In the genomic region with DNA sequence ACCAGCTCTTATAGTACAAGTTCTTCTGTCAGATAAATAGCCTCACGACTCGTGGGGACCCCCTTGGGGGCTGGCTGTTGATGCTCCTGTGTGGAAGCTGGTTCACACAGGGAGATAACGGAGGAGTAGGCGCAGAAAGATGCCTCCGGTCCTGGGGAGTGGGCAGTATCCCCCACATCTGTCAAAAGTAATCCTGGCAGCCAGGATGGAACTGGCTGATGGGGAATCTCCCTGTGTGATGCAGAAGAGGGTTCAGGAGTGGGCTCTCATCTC, we compare ENCODE assay signal across 21 cellular contexts. TPM values are rescaled to one million over a fixed set of nuclear protein-coding genes. Genes with fewer than 3 reads are reported as not detected.
DNase-seq lines count a peak whose midpoint lies in the region; ATAC-seq and TF ChIP-seq lines count a peak whose summit lies in the region.
"Had no signal": no experiment of that assay in that cellular context is flagged by ENCODE, and none has a peak within 500 bp of the region (broad histone marks: within the 10 kb centered on the region; RNA-seq: fewer than 3 reads in every experiment).

No MANE protein-coding gene starts in this region.

- TF ChIP-seq CTCF in colonic mucosa (IDR thresholded peaks at IDR 0.05) = no peak
- no peak for TF ChIP-seq CTCF in lung (IDR thresholded peaks at IDR 0.05; ENCODE audit: control extremely low read depth, extremely low read depth)
- TF ChIP-seq CTCF in type B pancreatic cell (conservative IDR thresholded peaks at IDR 0.05) = no peak

- no peak overlapping the region for H3K9ac ChIP-seq in colonic mucosa (ENCODE audit: low read depth in 2 of 2, low read length in 2 of 2)
- H3K9ac ChIP-seq: BLaER1 had no signal

- H3K36me3 ChIP-seq in colonic mucosa = no peaks in the 10 kb centered on the region
- H3K36me3 ChIP-seq in lung (ENCODE audit: control insufficient read depth in 2 of 2, insufficient read depth in 2 of 2, low read length in 2 of 2) = no peaks in the 10 kb centered on the region
- H3K36me3 ChIP-seq: BLaER1, HAP-1 had no signal

- H3K27ac ChIP-seq in colonic mucosa = no peak overlapping the region
- H3K27ac ChIP-seq in lung (ENCODE audit: low read depth in 1 of 2, low read length in 1 of 2) = no peak overlapping the region
- H3K27ac ChIP-seq: A549, BLaER1, C4-2B had no signal

- DNase-seq in AG20443 (ENCODE audit: low spot score) (peak; percentile 4), colonic mucosa (peak; percentile 7), lung (ENCODE audit: low spot score) (peak; percentile 27), type B pancreatic cell (ENCODE audit: extremely low spot score, unreplicated experiment) (peak; percentile 51), GF-D8 (lab: John Stamatoyannopoulos, UW) (no peak), cardiac septum (ENCODE audit: low spot score) (no peak)
- DNase-seq in activated naive CD8-positive, alpha-beta T cell treated with anti-CD3 and anti-CD28 coated beads for 36 hours = no peak
- DNase-seq: 8988T; ACHN; Caco-2; CD4-positive, CD25-positive, alpha-beta regulatory T cell; CD8-positive, alpha-beta T cell; DMS 273 treated with DMSO at 0.1 percent for 48 hours; DMS79; EL; GDM1; GOT3 had no signal

- intact Hi-C loops in colonic mucosa (cut with DNase I) (no loop called here), cardiac septum (cut with DNase I) (no loop called here)

- no peak for ATAC-seq in lung (ENCODE audit: insufficient read depth, low FRiP score)
- ATAC-seq: A549; CD8-positive, alpha-beta T cell had no signal

- peaks cover 8% of the 10 kb centered on the region for H3K4me1 Mint-ChIP-seq in type B pancreatic cell (ENCODE audit: unreplicated experiment)
- no peaks in the 10 kb centered on the region for H3K4me1 Mint-ChIP-seq in activated naive CD8-positive, alpha-beta T cell treated with anti-CD3 and anti-CD28 coated beads for 36 hours
- H3K4me1 Mint-ChIP-seq: CD4-positive, CD25-positive, alpha-beta regulatory T cell had no signal

- no peaks in the 10 kb centered on the region for H3K27me3 ChIP-seq in colonic mucosa
- H3K27me3 ChIP-seq in lung (ENCODE audit: control insufficient read depth, insufficient read depth) = no peaks in the 10 kb centered on the region
- H3K27me3 ChIP-seq: BLaER1 had no signal

- H3K27me3 Mint-ChIP-seq in type B pancreatic cell = peaks cover 35% of the 10 kb centered on the region
- peaks cover 29% of the 10 kb centered on the region for H3K27me3 Mint-ChIP-seq in activated naive CD8-positive, alpha-beta T cell treated with anti-CD3 and anti-CD28 coated beads for 36 hours

- no peaks in the 10 kb centered on the region for H3K36me3 Mint-ChIP-seq in type B pancreatic cell
- H3K36me3 Mint-ChIP-seq in activated naive CD8-positive, alpha-beta T cell treated with anti-CD3 and anti-CD28 coated beads for 36 hours = no peaks in the 10 kb centered on the region
- H3K36me3 Mint-ChIP-seq: CD4-positive, CD25-positive, alpha-beta regulatory T cell; CD8-positive, alpha-beta T cell had no signal

- no peaks in the 10 kb centered on the region for H3K9me3 ChIP-seq in colonic mucosa
- peaks cover 0 to under 1% of the 10 kb centered on the region in 2 donors for H3K9me3 ChIP-seq in lung (ENCODE audit: control insufficient read depth in 2 of 2, insufficient read depth in 1 of 2, low read length in 1 of 2)
- H3K9me3 ChIP-seq: A549, BLaER1, Caco-2, HAP-1 had no signal

- H3K4me1 ChIP-seq in colonic mucosa = no peaks in the 10 kb centered on the region
- no peaks in the 10 kb centered on the region for H3K4me1 ChIP-seq in lung (ENCODE audit: control insufficient read depth in 2 of 2, insufficient read depth in 2 of 2, low read length in 2 of 2)
- H3K4me1 ChIP-seq: A549, Caco-2, HAP-1 had no signal

- H3K27ac Mint-ChIP-seq in type B pancreatic cell = no peak overlapping the region
- H3K27ac Mint-ChIP-seq in activated naive CD8-positive, alpha-beta T cell treated with anti-CD3 and anti-CD28 coated beads for 36 hours = no peak overlapping the region
- H3K27ac Mint-ChIP-seq: CD4-positive, CD25-positive, alpha-beta regulatory T cell; CD8-positive, alpha-beta T cell had no signal

- no peaks in the 10 kb centered on the region for H3K9me3 Mint-ChIP-seq in type B pancreatic cell
- no peaks in the 10 kb centered on the region for H3K9me3 Mint-ChIP-seq in activated naive CD8-positive, alpha-beta T cell treated with anti-CD3 and anti-CD28 coated beads for 36 hours
- H3K9me3 Mint-ChIP-seq: CD8-positive, alpha-beta T cell had no signal

- H3K4me3 Mint-ChIP-seq in type B pancreatic cell = no peak overlapping the region
- H3K4me3 Mint-ChIP-seq in activated naive CD8-positive, alpha-beta T cell treated with anti-CD3 and anti-CD28 coated beads for 36 hours = no peak overlapping the region
- H3K4me3 Mint-ChIP-seq: CD4-positive, CD25-positive, alpha-beta regulatory T cell; CD8-positive, alpha-beta T cell had no signal

- H3K4me3 ChIP-seq in colonic mucosa (no peak overlapping the region), lung (no peak overlapping the region)
- H3K4me3 ChIP-seq: A549, BLaER1, HAP-1 had no signal

- 65 to 80% methylated on average over 5 of the region's 5 CpGs for WGBS in lung, 2 donors

RNA-seq across cellular contexts. Expression of a gene that starts 54.7 kb away (rescaled TPM):
- total RNA-seq in colonic mucosa (10 to 100 TPM; 14.7 to 20.6 TPM), lung (10 to 100 TPM; 24.3 to 46.2 TPM), type B pancreatic cell (ENCODE audit: low replicate concordance) (21.1 and 25.0 TPM in 2 replicates), cardiac septum (31.5 TPM)
- polyA plus RNA-seq in lung = 10 to 100 TPM; 36.4 to 46.0 TPM
- total RNA-seq in activated naive CD8-positive, alpha-beta T cell treated with anti-CD3 and anti-CD28 coated beads for 36 hours = 10 to 100 TPM; 13.7 to 15.2 TPM

Comparison
In these comparisons a context has a peak if more than half of its experiments do, and no peak if none do; other contexts are left out.
1. DNase-seq: peak in AG20443 (single experiment), colonic mucosa (single experiment), lung (single experiment) and type B pancreatic cell (single experiment); none in GF-D8 (single experiment), cardiac septum (single experiment) and activated naive CD8-positive, alpha-beta T cell treated with anti-CD3 and anti-CD28 coated beads for 36 hours (single experiment).